ENCODE assay signal across 1 cellular context in genomic region chr2:12547771-12548170, GRCh38.
TF ChIP-seq lines count a peak whose summit lies in the region.

No MANE protein-coding gene starts in this region.

TF ChIP-seq in WTC11, 78 proteins besides CTCF, POLR2A, EP300 and RAD21 (continued from another document):
- TF ChIP-seq STAT6 (CRISPR knock-in tag; conservative IDR thresholded peaks at IDR 0.05; ENCODE audit: low read depth) (no peak), FOXJ3 (CRISPR knock-in tag; IDR thresholded peaks at IDR 0.05; ENCODE audit: borderline replicate concordance) (no peak), IRF1 (CRISPR knock-in tag; IDR thresholded peaks at IDR 0.05) (no peak)
